24 cellular contexts compared by ENCODE assay signal in the genomic region with DNA sequence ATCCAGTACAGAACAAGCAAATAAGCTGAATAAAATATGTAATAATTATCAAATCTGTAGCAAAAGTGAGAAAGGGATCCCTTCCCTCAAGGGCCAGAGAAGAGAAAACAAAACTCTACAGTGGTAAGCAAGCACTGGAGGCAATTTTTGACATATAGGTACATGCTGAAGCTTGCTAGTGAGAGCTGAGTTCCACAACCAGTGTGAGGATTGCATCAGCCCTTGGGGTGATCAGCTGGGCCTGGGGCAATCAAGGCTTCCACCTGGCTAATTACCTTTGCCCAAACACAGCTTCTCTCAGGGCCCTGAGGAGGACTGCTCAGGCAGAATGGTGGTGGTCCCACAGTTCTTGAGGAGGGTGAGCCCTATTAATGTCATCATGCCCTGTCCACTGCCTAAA.
"Had no signal": no experiment of that assay in that cellular context is flagged by ENCODE, and none has a peak within 500 bp of the region (broad histone marks: within the 10 kb centered on the region; RNA-seq: fewer than 3 reads in every experiment).

No MANE protein-coding gene starts in this region.

- H2AFZ ChIP-seq: neural progenitor cell had no signal

- H3K4me1 Mint-ChIP-seq: endodermal cell; immature natural killer cell; naive B cell; neural progenitor cell; stimulated activated naive CD8-positive, alpha-beta T cell treated with anti-CD3 and anti-CD28 coated beads, Interleukin-15, amount 100 ng/mL, for 72 hours had no signal

- H3K4me2 ChIP-seq: neural progenitor cell had no signal

- H3K36me3 Mint-ChIP-seq: activated naive CD8-positive, alpha-beta T cell treated with anti-CD3 and anti-CD28 coated beads, Interleukin-2, amount 10 ng/mL, durations not matched to agents 7 days and 5 days; immature natural killer cell; naive B cell; neural progenitor cell had no signal

- H3K4me3 ChIP-seq: dorsolateral prefrontal cortex, gastroesophageal sphincter, mucosa of descending colon, neural progenitor cell, psoas muscle, skin epidermis, testis, upper lobe of left lung had no signal

- H3K4me3 Mint-ChIP-seq: activated naive CD8-positive, alpha-beta T cell treated with anti-CD3 and anti-CD28 coated beads, Interleukin-2, amount 10 ng/mL, durations not matched to agents 7 days and 5 days; endodermal cell; immature natural killer cell; naive B cell; neural progenitor cell; stimulated activated naive CD8-positive, alpha-beta T cell treated with anti-CD3 and anti-CD28 coated beads, Interleukin-15, amount 100 ng/mL, for 72 hours had no signal

- H3K27ac Mint-ChIP-seq: activated naive CD8-positive, alpha-beta T cell treated with anti-CD3 and anti-CD28 coated beads, Interleukin-2, amount 10 ng/mL, durations not matched to agents 7 days and 5 days; activated T-helper 2 cell treated with anti-CD3 and anti-CD28 coated beads, Interferon-gamma antibody, Interleukin-2, Interleukin-4, amounts not matched to agents 10 μg/mL and 5 μg/mL and 100 μg/mL, durations not matched to agents 14 hours and 24 hours and 36 hours; endodermal cell; immature natural killer cell; naive B cell; neural progenitor cell; stimulated activated naive CD8-positive, alpha-beta T cell treated with anti-CD3 and anti-CD28 coated beads, Interleukin-15, amount 100 ng/mL, for 72 hours had no signal

- FAIRE-seq: colon had no signal

- DNase-seq: activated CD4-positive, alpha-beta T cell treated with anti-CD3 and anti-CD28 coated beads, Interleukin-2, amount 50 U/mL, for 48 hours; activated naive CD4-positive, alpha-beta T cell treated with Interleukin-2 at 50 U/mL for 16 hours; activated naive CD8-positive, alpha-beta T cell treated with anti-CD3 and anti-CD28 coated beads, Interleukin-2, amount 10 ng/mL, durations not matched to agents 7 days and 5 days; amygdala; caudate nucleus; dorsolateral prefrontal cortex; endodermal cell; immature natural killer cell; mesenchymal stem cell; mucosa of descending colon; naive B cell; psoas muscle; right cardiac atrium; stimulated activated CD4-positive, alpha-beta T cell treated with anti-CD3 and anti-CD28 coated beads, Interleukin-15, amount 100 ng/mL, for 24 hours; stimulated activated CD4-positive, alpha-beta T cell treated with anti-CD3 and anti-CD28 coated beads, Interleukin-4, amount 100 ng/mL, for 1 hour; stimulated activated naive CD8-positive, alpha-beta T cell treated with anti-CD3 and anti-CD28 coated beads, Interleukin-15, amount 100 ng/mL, for 72 hours; testis; upper lobe of left lung; WERI-Rb-1 had no signal

- H3K9ac ChIP-seq: neural progenitor cell had no signal

- ATAC-seq: gastroesophageal sphincter; mucosa of descending colon; psoas muscle; right cardiac atrium; stimulated activated naive CD8-positive, alpha-beta T cell treated with anti-CD3 and anti-CD28 coated beads, Interleukin-15, amount 100 ng/mL, for 72 hours had no signal

- H3K36me3 ChIP-seq: gastroesophageal sphincter, neural progenitor cell, upper lobe of left lung, WERI-Rb-1 had no signal

- H3K27me3 ChIP-seq: gastroesophageal sphincter, neural progenitor cell, testis, upper lobe of left lung had no signal

- H3K27ac ChIP-seq: dorsolateral prefrontal cortex, gastroesophageal sphincter, neural progenitor cell, psoas muscle, skin epidermis, testis, upper lobe of left lung, WERI-Rb-1 had no signal

- H3K9me3 ChIP-seq: gastroesophageal sphincter, mucosa of descending colon, psoas muscle, testis, upper lobe of left lung had no signal

- H3K4me1 ChIP-seq: gastroesophageal sphincter, neural progenitor cell, psoas muscle, testis, upper lobe of left lung had no signal

- H3K9me3 Mint-ChIP-seq: activated T-helper 2 cell treated with anti-CD3 and anti-CD28 coated beads, Interferon-gamma antibody, Interleukin-2, Interleukin-4, amounts not matched to agents 10 μg/mL and 5 μg/mL and 100 μg/mL, durations not matched to agents 14 hours and 24 hours and 36 hours; endodermal cell; neural progenitor cell; stimulated activated naive CD8-positive, alpha-beta T cell treated with anti-CD3 and anti-CD28 coated beads, Interleukin-15, amount 100 ng/mL, for 72 hours had no signal
